ENCODE assay signal across 8 cellular contexts in the genomic region with DNA sequence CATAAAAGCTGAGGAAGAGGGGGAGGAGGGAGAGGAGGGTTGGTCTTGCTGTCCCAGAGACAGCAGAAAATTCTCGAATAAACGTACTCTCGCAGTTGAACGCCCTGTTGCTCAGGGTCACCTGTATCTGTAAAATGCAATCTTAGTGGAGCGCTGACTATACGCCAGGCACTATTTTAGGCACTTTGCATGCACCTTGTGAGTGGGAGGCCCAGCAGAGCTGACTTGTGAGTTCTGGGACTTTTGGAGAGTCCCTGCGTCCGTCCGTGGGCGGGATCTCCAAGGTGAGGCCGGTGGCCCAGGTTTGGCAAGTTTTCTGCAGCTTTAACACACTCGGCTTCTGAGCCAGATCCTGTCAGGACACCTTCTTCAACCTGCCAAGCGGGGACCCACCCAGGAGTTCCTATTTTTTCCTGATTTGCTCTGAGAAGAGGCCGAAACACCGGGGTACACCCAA. TPM values are rescaled to one million over a fixed set of nuclear protein-coding genes. Genes with fewer than 3 reads are reported as not detected.
DNase-seq lines count a peak whose midpoint lies in the region; ATAC-seq and TF ChIP-seq lines count a peak whose summit lies in the region.

No MANE protein-coding gene starts in this region.

- H2BK15ac ChIP-seq in neuronal stem cell (ENCODE audit: low read length): peak overlapping the region; percentile 13

- H2AK5ac ChIP-seq in neuronal stem cell (ENCODE audit: low read depth, low read length): no peak overlapping the region

- no peaks in the 10 kb centered on the region for H3K79me1 ChIP-seq in neuronal stem cell (ENCODE audit: low read depth, low read length)

- H2BK12ac ChIP-seq in neuronal stem cell (ENCODE audit: low read length): peak overlapping the region; percentile 46

- H3K27ac Mint-ChIP-seq in endothelial cell (ENCODE audit: unreplicated experiment): peak overlapping the region; percentile 36

- H3K27ac ChIP-seq in VCaP (peak overlapping the region; percentile 100), neuronal stem cell (replicated peaks; ENCODE audit: low read length) (no peak overlapping the region)

- peaks cover 28 to 29% of the 10 kb centered on the region in 2 donors for H3K4me1 ChIP-seq in neuronal stem cell (ENCODE audit: control insufficient read depth in 2 of 2, insufficient read depth in 1 of 2, low read depth in 1 of 2, low read length in 2 of 2)

- peak overlapping the region; percentile 82 for H3K4me2 ChIP-seq in neuronal stem cell (ENCODE audit: insufficient read depth, low read length, poor library complexity, severe bottlenecking)

- no peaks in the 10 kb centered on the region for H3K9me3 ChIP-seq in neuronal stem cell (replicated peaks in 1 of 2; ENCODE audit: control insufficient read depth in 2 of 2, insufficient read depth in 1 of 2, low read depth in 1 of 2, low read length in 2 of 2)

- no peak overlapping the region for H3K4ac ChIP-seq in neuronal stem cell (ENCODE audit: low read length)

- H3K27me3 Mint-ChIP-seq in endothelial cell (ENCODE audit: unreplicated experiment): peaks cover 14% of the 10 kb centered on the region

- H2AFZ ChIP-seq in neuronal stem cell (ENCODE audit: low read length): peak overlapping the region; percentile 94

- no peak overlapping the region for H3K9ac ChIP-seq in neuronal stem cell (ENCODE audit: low read depth, low read length, poor library complexity)

- H3K36me3 Mint-ChIP-seq in endothelial cell (ENCODE audit: low read depth, unreplicated experiment): peaks cover 6% of the 10 kb centered on the region

- ATAC-seq in HG03521 (IDR thresholded peaks at IDR 0.05; ENCODE audit: unreplicated experiment) (no peak), GM19455 (IDR thresholded peaks at IDR 0.05; ENCODE audit: unreplicated experiment) (no peak)

- H3K36me3 ChIP-seq in neuronal stem cell (replicated peaks in 1 of 2; ENCODE audit: control insufficient read depth in 2 of 2, insufficient read depth in 2 of 2, low read length in 2 of 2): no peaks in the 10 kb centered on the region

- TF ChIP-seq CTCF in HFF-Myc (IDR thresholded peaks at IDR 0.05; ENCODE audit: low read depth, low read length, missing control alignments): no peak
- no peak for TF ChIP-seq CTCF in VCaP (conservative IDR thresholded peaks at IDR 0.05)
- TF ChIP-seq CTCF in endothelial cell (IDR thresholded peaks at IDR 0.05; ENCODE audit: unreplicated experiment): no peak

- no peaks in the 10 kb centered on the region for H3K9me3 Mint-ChIP-seq in endothelial cell (ENCODE audit: unreplicated experiment)

- peak overlapping the region; percentile 26 for H2BK120ac ChIP-seq in neuronal stem cell (ENCODE audit: low read depth, low read length)

- no peak overlapping the region for H4K91ac ChIP-seq in neuronal stem cell (ENCODE audit: low read depth, low read length, poor library complexity)

- H3K18ac ChIP-seq in neuronal stem cell (ENCODE audit: low read length): peak overlapping the region; percentile 89

- no peak overlapping the region for H4K8ac ChIP-seq in neuronal stem cell (ENCODE audit: low read depth, low read length)

- peaks cover 46% of the 10 kb centered on the region for H3K4me1 Mint-ChIP-seq in endothelial cell (ENCODE audit: unreplicated experiment)

- no peak overlapping the region for H3K14ac ChIP-seq in neuronal stem cell (ENCODE audit: low read length)

- H2BK5ac ChIP-seq in neuronal stem cell (ENCODE audit: low read length): no peak overlapping the region

- H3K4me3 Mint-ChIP-seq in endothelial cell (ENCODE audit: unreplicated experiment): peak overlapping the region; percentile 69

- DNase-seq in ELF-1 (ENCODE audit: low read depth, low spot score) (peak; percentile 63), HFF-Myc (ENCODE audit: extremely low read depth, low read depth) (no peak), endothelial cell (ENCODE audit: low spot score) (no peak), neuronal stem cell (ENCODE audit: low spot score) (no peak), retina (no peak)

- H3K23ac ChIP-seq in neuronal stem cell (ENCODE audit: low read depth, low read length, poor library complexity): no peak overlapping the region

- no CpG with 5 or more reads among the region's 15 CpGs for WGBS in neuronal stem cell (ENCODE audit: extremely low coverage in 2 of 2, insufficient read length in 2 of 2, insufficient replicate concordance in 1 of 2), 2 donors

- peaks cover 0 to 10% (median 9%) of the 10 kb centered on the region in 3 experiments for H3K27me3 ChIP-seq in neuronal stem cell (ENCODE audit: control insufficient read depth in 3 of 3, insufficient read depth in 3 of 3, low read depth in 1 of 3, low read length in 3 of 3)

- H3K4me3 ChIP-seq in HFF-Myc (replicated peaks; ENCODE audit: low read depth, low read length): peak overlapping the region; percentile 34
- H3K4me3 ChIP-seq in neuronal stem cell (ENCODE audit: low read length in 2 of 2): peak overlapping the region in 1 of 2 donors; percentile 40

RNA-seq across cellular contexts. Expression of gene PLEKHG6, which starts 32.5 kb away (rescaled TPM):
- 1.9 TPM for total RNA-seq in endothelial cell (ENCODE audit: unreplicated experiment)
- 1.2 TPM for polyA plus RNA-seq in neuronal stem cell (2013, experiment 1 of 2)
- 1.3 TPM for polyA plus RNA-seq in neuronal stem cell (2013, experiment 2 of 2)
